Comparison of ENCODE assay signal across 1 cellular context in the genomic region with DNA sequence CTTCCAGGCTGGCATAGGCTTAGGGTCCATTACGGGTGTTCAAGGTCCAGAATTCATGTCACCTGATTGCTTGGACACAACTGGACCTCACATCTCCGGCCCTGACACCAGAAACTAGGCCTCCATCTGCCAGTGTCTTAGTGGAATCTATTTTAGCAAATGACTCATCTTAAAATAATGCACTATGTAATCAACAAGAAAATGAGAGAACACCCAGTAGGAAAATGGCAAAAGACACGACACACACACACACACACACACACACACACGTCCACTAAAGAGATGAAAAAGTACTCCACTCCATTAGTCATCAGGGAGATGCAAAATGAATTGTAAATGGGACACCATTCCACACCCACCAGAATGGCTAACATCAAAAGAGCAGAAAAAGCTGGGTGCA.
TF ChIP-seq lines count a peak whose summit lies in the region.

No MANE protein-coding gene starts in this region.

TF ChIP-seq in HEK293, 187 proteins besides CTCF, POLR2A, EP300 and RAD21 (continued from another document and continues in another):
- TF ChIP-seq, protein P1, sequence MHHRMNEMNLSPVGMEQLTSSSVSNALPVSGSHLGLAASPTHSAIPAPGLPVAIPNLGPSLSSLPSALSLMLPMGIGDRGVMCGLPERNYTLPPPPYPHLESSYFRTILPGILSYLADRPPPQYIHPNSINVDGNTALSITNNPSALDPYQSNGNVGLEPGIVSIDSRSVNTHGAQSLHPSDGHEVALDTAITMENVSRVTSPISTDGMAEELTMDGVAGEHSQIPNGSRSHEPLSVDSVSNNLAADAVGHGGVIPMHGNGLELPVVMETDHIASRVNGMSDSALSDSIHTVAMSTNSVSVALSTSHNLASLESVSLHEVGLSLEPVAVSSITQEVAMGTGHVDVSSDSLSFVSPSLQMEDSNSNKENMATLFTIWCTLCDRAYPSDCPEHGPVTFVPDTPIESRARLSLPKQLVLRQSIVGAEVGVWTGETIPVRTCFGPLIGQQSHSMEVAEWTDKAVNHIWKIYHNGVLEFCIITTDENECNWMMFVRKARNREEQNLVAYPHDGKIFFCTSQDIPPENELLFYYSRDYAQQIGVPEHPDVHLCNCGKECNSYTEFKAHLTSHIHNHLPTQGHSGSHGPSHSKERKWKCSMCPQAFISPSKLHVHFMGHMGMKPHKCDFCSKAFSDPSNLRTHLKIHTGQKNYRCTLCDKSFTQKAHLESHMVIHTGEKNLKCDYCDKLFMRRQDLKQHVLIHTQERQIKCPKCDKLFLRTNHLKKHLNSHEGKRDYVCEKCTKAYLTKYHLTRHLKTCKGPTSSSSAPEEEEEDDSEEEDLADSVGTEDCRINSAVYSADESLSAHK (tag by site-specific recombination; IDR thresholded peaks at IDR 0.05) = no peak
- TF ChIP-seq ZNF23 (tag by site-specific recombination; IDR thresholded peaks at IDR 0.05; ENCODE audit: borderline replicate concordance) (no peak), ZNF302 (tag by site-specific recombination; IDR thresholded peaks at IDR 0.05; ENCODE audit: low read depth) (no peak), ZSCAN30 (tag by site-specific recombination; IDR thresholded peaks at IDR 0.05) (no peak), ZEB2 (tag by site-specific recombination; IDR thresholded peaks at IDR 0.05) (0 out of 2 replicates have a peak, but pooled peaks have one; percentile 49), PRDM1 (tag by site-specific recombination; IDR thresholded peaks at IDR 0.05) (peak; percentile 88), KLF9 (tag by site-specific recombination; IDR thresholded peaks at IDR 0.05; ENCODE audit: low read depth) (0 out of 2 replicates have a peak, but pooled peaks have one; percentile 42), ZNF311 (tag by site-specific recombination; IDR thresholded peaks at IDR 0.05; ENCODE audit: borderline replicate concordance) (no peak), MEIS1 (CRISPR knock-in tag; IDR thresholded peaks at IDR 0.05; ENCODE audit: borderline replicate concordance) (no peak), ZNF677 (tag by site-specific recombination; IDR thresholded peaks at IDR 0.05) (no peak), ZBTB6 (tag by site-specific recombination; IDR thresholded peaks at IDR 0.05) (no peak), ZFHX2 (tag by site-specific recombination; conservative IDR thresholded peaks at IDR 0.05) (no peak; the same call in 1 of the 2 replicates), ZNF132 (tag by site-specific recombination; IDR thresholded peaks at IDR 0.05; ENCODE audit: borderline replicate concordance) (no peak), ZNF121 (tag by site-specific recombination; IDR thresholded peaks at IDR 0.05) (no peak), ZNF658 (tag by site-specific recombination; IDR thresholded peaks at IDR 0.05) (no peak), ZNF571 (tag by site-specific recombination; IDR thresholded peaks at IDR 0.05) (no peak), GLI2 (tag by site-specific recombination; IDR thresholded peaks at IDR 0.05; ENCODE audit: borderline replicate concordance, low read depth) (no peak), ZSCAN23 (tag by site-specific recombination; IDR thresholded peaks at IDR 0.05) (no peak), ZNF654 (tag by site-specific recombination; IDR thresholded peaks at IDR 0.05; ENCODE audit: low read depth) (no peak), GLI4 (tag by site-specific recombination; IDR thresholded peaks at IDR 0.05) (0 out of 2 replicates have a peak, but pooled peaks have one; percentile 28), OVOL3 (tag by site-specific recombination; IDR thresholded peaks at IDR 0.05) (no peak), ZNF202 (tag by site-specific recombination; IDR thresholded peaks at IDR 0.05; ENCODE audit: borderline replicate concordance) (no peak), GFI1B (tag by site-specific recombination; IDR thresholded peaks at IDR 0.05) (no peak), ZNF404 (tag by site-specific recombination; IDR thresholded peaks at IDR 0.05) (no peak), RBAK (tag by site-specific recombination; IDR thresholded peaks at IDR 0.05) (peak; percentile 72; the same call in 1 of the 2 replicates), ZNF792 (tag by site-specific recombination; IDR thresholded peaks at IDR 0.05) (no peak), BCL6B (tag by site-specific recombination; IDR thresholded peaks at IDR 0.05) (no peak), ZNF473 (tag by site-specific recombination; IDR thresholded peaks at IDR 0.05) (0 out of 2 replicates have a peak, but pooled peaks have one; percentile 36), PBX3 (CRISPR knock-in tag; IDR thresholded peaks at IDR 0.05) (no peak), ZNF639 (tag by site-specific recombination; IDR thresholded peaks at IDR 0.05) (peak; percentile 71; the same call in 1 of the 2 replicates), ZNF184 (tag by site-specific recombination; IDR thresholded peaks at IDR 0.05) (no peak), KLF16 (tag by site-specific recombination; IDR thresholded peaks at IDR 0.05) (no peak), SP7 (tag by site-specific recombination; IDR thresholded peaks at IDR 0.05) (peak; percentile 81), ZNF544 (tag by site-specific recombination; IDR thresholded peaks at IDR 0.05) (no peak), ZNF600 (tag by site-specific recombination; IDR thresholded peaks at IDR 0.05) (no peak), ZNF114 (tag by site-specific recombination; IDR thresholded peaks at IDR 0.05) (no peak), ZNF670 (tag by site-specific recombination; IDR thresholded peaks at IDR 0.05; ENCODE audit: low read depth) (no peak), ZNF510 (tag by site-specific recombination; IDR thresholded peaks at IDR 0.05; ENCODE audit: insufficient replicate concordance) (no peak), ZNF521 (tag by site-specific recombination; IDR thresholded peaks at IDR 0.05) (no peak), ZNF433 (tag by site-specific recombination; IDR thresholded peaks at IDR 0.05; ENCODE audit: low read depth) (no peak), ZNF561 (tag by site-specific recombination; IDR thresholded peaks at IDR 0.05; ENCODE audit: borderline replicate concordance) (no peak)
- TF ChIP-seq, protein P2, sequence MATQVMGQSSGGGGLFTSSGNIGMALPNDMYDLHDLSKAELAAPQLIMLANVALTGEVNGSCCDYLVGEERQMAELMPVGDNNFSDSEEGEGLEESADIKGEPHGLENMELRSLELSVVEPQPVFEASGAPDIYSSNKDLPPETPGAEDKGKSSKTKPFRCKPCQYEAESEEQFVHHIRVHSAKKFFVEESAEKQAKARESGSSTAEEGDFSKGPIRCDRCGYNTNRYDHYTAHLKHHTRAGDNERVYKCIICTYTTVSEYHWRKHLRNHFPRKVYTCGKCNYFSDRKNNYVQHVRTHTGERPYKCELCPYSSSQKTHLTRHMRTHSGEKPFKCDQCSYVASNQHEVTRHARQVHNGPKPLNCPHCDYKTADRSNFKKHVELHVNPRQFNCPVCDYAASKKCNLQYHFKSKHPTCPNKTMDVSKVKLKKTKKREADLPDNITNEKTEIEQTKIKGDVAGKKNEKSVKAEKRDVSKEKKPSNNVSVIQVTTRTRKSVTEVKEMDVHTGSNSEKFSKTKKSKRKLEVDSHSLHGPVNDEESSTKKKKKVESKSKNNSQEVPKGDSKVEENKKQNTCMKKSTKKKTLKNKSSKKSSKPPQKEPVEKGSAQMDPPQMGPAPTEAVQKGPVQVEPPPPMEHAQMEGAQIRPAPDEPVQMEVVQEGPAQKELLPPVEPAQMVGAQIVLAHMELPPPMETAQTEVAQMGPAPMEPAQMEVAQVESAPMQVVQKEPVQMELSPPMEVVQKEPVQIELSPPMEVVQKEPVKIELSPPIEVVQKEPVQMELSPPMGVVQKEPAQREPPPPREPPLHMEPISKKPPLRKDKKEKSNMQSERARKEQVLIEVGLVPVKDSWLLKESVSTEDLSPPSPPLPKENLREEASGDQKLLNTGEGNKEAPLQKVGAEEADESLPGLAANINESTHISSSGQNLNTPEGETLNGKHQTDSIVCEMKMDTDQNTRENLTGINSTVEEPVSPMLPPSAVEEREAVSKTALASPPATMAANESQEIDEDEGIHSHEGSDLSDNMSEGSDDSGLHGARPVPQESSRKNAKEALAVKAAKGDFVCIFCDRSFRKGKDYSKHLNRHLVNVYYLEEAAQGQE (tag by site-specific recombination; IDR thresholded peaks at IDR 0.05) = no peak
- TF ChIP-seq, protein P3, sequence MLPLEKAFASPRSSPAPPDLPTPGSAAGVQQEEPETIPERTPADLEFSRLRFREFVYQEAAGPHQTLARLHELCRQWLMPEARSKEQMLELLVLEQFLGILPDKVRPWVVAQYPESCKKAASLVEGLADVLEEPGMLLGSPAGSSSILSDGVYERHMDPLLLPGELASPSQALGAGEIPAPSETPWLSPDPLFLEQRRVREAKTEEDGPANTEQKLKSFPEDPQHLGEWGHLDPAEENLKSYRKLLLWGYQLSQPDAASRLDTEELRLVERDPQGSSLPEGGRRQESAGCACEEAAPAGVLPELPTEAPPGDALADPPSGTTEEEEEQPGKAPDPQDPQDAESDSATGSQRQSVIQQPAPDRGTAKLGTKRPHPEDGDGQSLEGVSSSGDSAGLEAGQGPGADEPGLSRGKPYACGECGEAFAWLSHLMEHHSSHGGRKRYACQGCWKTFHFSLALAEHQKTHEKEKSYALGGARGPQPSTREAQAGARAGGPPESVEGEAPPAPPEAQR (tag by site-specific recombination; IDR thresholded peaks at IDR 0.05) = no peak
- TF ChIP-seq, protein P4, sequence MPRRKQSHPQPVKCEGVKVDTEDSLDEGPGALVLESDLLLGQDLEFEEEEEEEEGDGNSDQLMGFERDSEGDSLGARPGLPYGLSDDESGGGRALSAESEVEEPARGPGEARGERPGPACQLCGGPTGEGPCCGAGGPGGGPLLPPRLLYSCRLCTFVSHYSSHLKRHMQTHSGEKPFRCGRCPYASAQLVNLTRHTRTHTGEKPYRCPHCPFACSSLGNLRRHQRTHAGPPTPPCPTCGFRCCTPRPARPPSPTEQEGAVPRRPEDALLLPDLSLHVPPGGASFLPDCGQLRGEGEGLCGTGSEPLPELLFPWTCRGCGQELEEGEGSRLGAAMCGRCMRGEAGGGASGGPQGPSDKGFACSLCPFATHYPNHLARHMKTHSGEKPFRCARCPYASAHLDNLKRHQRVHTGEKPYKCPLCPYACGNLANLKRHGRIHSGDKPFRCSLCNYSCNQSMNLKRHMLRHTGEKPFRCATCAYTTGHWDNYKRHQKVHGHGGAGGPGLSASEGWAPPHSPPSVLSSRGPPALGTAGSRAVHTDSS (tag by site-specific recombination; IDR thresholded peaks at IDR 0.05) = no peak
